ENCODE assay signal across 1 cellular context in genomic region chr6:43029120-43029519, GRCh38.
TF ChIP-seq lines count a peak whose summit lies in the region.

No MANE protein-coding gene starts in this region.

TF ChIP-seq in K562, 482 proteins besides CTCF, POLR2A, EP300 and RAD21:
- TF ChIP-seq TSHZ1 (CRISPR knock-in tag; IDR thresholded peaks at IDR 0.05) = no peak
TF ChIP-seq in K562: peak in this region for 0.
